In the genomic region with DNA sequence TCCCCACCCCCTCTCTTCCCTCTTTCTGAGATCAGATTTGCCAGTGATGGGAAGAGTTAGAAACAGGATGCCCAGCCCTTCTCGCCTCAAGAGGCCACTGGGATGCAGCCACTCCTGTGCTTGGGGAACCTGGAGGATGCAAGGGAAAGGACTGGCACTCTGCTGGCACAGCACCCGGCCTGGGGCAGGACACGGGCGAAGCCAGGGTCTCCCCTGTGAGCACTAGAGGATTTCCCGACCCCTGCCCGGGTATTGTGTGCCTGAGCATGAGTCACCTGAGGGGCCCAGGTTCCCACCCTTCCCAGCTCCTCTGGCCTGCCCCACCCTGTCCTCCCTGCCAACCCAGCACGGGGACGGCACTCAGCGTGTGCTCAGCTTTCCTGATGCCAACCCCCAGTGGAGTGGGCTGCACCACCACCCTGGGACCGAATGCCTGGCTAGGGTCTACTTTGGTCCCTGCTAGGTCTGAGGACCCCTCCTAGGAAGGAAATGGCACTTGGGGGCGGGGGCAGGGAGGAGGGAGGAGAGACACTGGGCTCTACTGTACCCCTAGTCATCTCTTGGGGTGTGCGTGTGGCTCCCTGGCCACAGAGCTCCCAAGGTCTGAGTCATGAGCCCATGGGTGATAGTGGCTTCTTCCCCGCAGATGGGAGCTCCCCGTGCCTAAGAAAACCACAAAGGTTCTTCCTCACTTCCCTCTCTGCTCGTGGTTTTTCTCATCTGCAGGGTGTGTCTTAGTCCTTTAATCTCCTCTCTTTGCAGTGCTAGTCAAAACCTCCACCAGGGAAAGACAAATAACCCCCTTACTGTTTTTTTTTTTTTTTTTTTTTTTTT, we compare ENCODE assay signal across 8 cellular contexts.
DNase-seq lines count a peak whose midpoint lies in the region; ATAC-seq lines count a peak whose summit lies in the region.

No MANE protein-coding gene starts in this region.

- ATAC-seq in GM18517 (IDR thresholded peaks at IDR 0.05; ENCODE audit: unreplicated experiment): peak; percentile 51
- ATAC-seq in HG03378 (IDR thresholded peaks at IDR 0.05; ENCODE audit: unreplicated experiment): peak; percentile 33

- DNase-seq in T-helper 2 cell (peak; percentile 52 to 96 (median 80)), amniotic epithelial cell (ENCODE audit: low read depth) (peak; percentile 94), kidney glomerular epithelial cell (lab: John Stamatoyannopoulos, UW) (peak; percentile 66), NCI-H146 treated with DMSO at 0.1 percent for 48 hours (lab: John Stamatoyannopoulos, UW; ENCODE audit: unreplicated experiment) (no peak), COR-L47 (lab: John Stamatoyannopoulos, UW) (no peak)
- peak; percentile 59 for DNase-seq in stimulated activated CD8-positive, alpha-beta memory T cell treated with anti-CD3 and anti-CD28 coated beads, Interleukin-12 subunit alpha, Interleukin-12 subunit beta, amount 100 ng/mL, for 24 hours (ENCODE audit: extremely low read depth)

Comparison
In these comparisons a context has a peak if more than half of its experiments do, and no peak if none do; other contexts are left out.
1. DNase-seq: peak in T-helper 2 cell (5 of 5), amniotic epithelial cell (single experiment), kidney glomerular epithelial cell (single experiment) and stimulated activated CD8-positive, alpha-beta memory T cell treated with anti-CD3 and anti-CD28 coated beads, Interleukin-12 subunit alpha, Interleukin-12 subunit beta, amount 100 ng/mL, for 24 hours (single experiment); none in NCI-H146 treated with DMSO at 0.1 percent for 48 hours (single experiment) and COR-L47 (single experiment).